In the genomic region with DNA sequence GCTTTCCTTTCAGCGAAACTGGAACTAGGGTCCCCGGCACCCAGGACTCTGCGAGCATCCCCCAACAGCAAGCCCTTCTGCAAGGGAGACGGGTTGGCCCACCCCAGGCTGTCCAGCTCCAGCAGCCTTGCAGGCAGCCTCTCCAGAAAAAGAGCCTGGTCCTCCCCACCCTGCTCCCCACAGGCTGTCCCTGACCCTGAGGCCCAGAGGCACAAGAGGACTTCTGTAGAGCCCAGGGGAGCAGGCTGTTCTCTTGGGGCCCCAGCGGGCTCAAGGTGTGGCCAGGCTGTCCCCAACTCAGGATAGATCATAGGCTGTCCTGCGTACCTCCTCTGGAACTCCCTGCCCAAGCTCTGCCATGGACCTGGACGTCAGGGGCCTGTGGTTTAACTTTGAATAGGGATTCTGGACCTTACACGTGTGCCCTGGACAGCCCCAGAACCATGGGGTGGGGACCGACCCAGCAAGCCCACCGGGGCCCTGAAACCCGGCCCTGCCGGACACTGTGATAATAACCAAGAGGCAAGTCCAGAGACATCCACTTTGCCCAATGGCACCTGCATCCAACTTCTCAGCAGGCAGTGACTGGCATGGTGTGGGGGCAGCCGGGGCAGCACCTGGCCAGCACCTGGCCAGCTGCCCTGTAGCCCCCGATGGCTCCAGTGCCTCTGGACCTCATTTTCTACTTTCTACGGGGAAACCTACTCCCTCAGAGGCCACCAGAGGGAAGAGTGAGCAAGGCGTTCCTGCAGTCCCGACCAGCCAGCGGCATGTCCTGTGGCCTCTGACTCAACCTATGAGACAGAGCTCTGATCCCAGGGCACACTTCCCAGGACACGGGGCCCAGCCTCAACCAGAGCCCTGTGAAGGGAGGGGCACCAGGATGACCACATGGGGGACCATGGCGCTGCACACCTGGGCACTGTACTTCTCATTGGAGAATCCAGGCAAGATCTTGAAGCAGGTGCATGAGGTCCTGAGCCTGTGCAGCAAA, we compare ENCODE assay signal across 8 cellular contexts. TPM values are rescaled to one million over a fixed set of nuclear protein-coding genes. Genes with fewer than 3 reads are reported as not detected.
DNase-seq lines count a peak whose midpoint lies in the region; ATAC-seq, FAIRE-seq and TF ChIP-seq lines count a peak whose summit lies in the region.

No MANE protein-coding gene starts in this region.

- H3K9me3 ChIP-seq in K562 (replicated peaks; ENCODE audit: control insufficient read depth, insufficient read depth, low read depth, low read length) (no peaks in the 10 kb centered on the region), lung (ENCODE audit: control insufficient read depth in 2 of 2, insufficient read depth in 1 of 2, low read length in 1 of 2) (no peaks in the 10 kb centered on the region)

- ATAC-seq in K562 (peak; percentile 90), lung (ENCODE audit: insufficient read depth, low FRiP score) (no peak), HG02678 (IDR thresholded peaks at IDR 0.05; ENCODE audit: unreplicated experiment) (no peak), HG03025 (IDR thresholded peaks at IDR 0.05; ENCODE audit: low FRiP score, unreplicated experiment) (no peak), GM18520 (IDR thresholded peaks at IDR 0.05; ENCODE audit: unreplicated experiment) (no peak)

- POLR2A ChIA-PET in K562 (lab: Yijun Ruan, JAX), result interaction anchor here (1.7 kb wide), 1 partner anchor 10 kb away, joined by 3 read pairs; no protein-coding TSS in a partner anchor

- H2AFZ ChIP-seq in K562 (ENCODE audit: low read depth, low read length), result no peak overlapping the region

- H3K27ac ChIP-seq in K562 (ENCODE audit: extremely low read depth, low read depth, low read length) (no peak overlapping the region), lung (ENCODE audit: low read depth in 1 of 2, low read length in 1 of 2) (no peak overlapping the region)

- TF ChIP-seq EP300 in K562 (IDR thresholded peaks at IDR 0.05; ENCODE audit: low read length), result no peak

- no peak overlapping the region for H3K4me2 ChIP-seq in K562 (ENCODE audit: insufficient read depth, low read length)

- H3K4me3 ChIP-seq in K562 (no peak overlapping the region), lung (no peak overlapping the region)

- H3K79me2 ChIP-seq in K562 (ENCODE audit: control insufficient read depth, insufficient read depth, low read length), result no peaks in the 10 kb centered on the region

- intact Hi-C loops in K562 (cut with micrococcal nuclease), result no loop called here

- H3K36me3 ChIP-seq in K562 (ENCODE audit: control insufficient read depth, insufficient read depth, low read length) (no peaks in the 10 kb centered on the region), lung (ENCODE audit: control insufficient read depth in 2 of 2, insufficient read depth in 2 of 2, low read length in 2 of 2) (no peaks in the 10 kb centered on the region)

- TF ChIP-seq RAD21 in K562 (CRISPR knock-in tag; conservative IDR thresholded peaks at IDR 0.05 in 1 of 2, IDR thresholded peaks at IDR 0.05 in 1 of 2), result peak; percentile 33 to 65; a peak in 3 of 4 replicates

- TF ChIP-seq CTCF in K562 (IDR thresholded peaks at IDR 0.05 in 2 of 3, conservative IDR thresholded peaks at IDR 0.05 in 1 of 3; ENCODE audit: insufficient read depth in 2 of 3, low read depth in 1 of 3, low read length in 3 of 3) (peak; percentile 62 to 66 (median 62)), lung (IDR thresholded peaks at IDR 0.05; ENCODE audit: control extremely low read depth, extremely low read depth) (peak; percentile 11)

- peak overlapping the region in 1 of 2 experiments; percentile 35; a peak in 1 of 4 replicates for H3K9ac ChIP-seq in K562 (ENCODE audit: insufficient read depth in 1 of 2, low read depth in 2 of 2, low read length in 2 of 2)

- peaks cover 5% of the 10 kb centered on the region for H3K9me1 ChIP-seq in K562 (ENCODE audit: control insufficient read depth, insufficient read depth, low read length)

- CTCF ChIA-PET in K562 (lab: Yijun Ruan, JAX; ENCODE audit: low intra/inter-chr PET ratio), result interaction anchor here (0.6 kb wide), 1 partner anchor 65 kb away, joined by 3 read pairs; no protein-coding TSS in a partner anchor

- H3K4me1 ChIP-seq in K562 (replicated peaks in 1 of 2; ENCODE audit: control insufficient read depth in 2 of 2, insufficient read depth in 2 of 2, low read length in 2 of 2), result peaks cover 0 to 10% of the 10 kb centered on the region in 2 experiments; a peak in 2 of 5 replicates
- no peaks in the 10 kb centered on the region for H3K4me1 ChIP-seq in lung (ENCODE audit: control insufficient read depth in 2 of 2, insufficient read depth in 2 of 2, low read length in 2 of 2)

- H4K20me1 ChIP-seq in K562 (replicated peaks; ENCODE audit: control insufficient read depth, insufficient read depth, low read length), result no peaks in the 10 kb centered on the region

- BruUV-seq in K562 (replicated peaks; lab: Mats Ljungman, UMichigan), result no TSS peak

- in situ Hi-C loops in G401 (cut with HindIII; ENCODE audit: low sequenced_read_pairs) (no loop called here), K562 (cut with MboI) (no loop called here)

- 18% methylated on average over 17 of the region's 20 CpGs for WGBS in K562 (ENCODE audit: insufficient coverage, low coverage, missing lambda C conversion rate)
- WGBS in lung, 2 donors, result 60 to 61% methylated on average over 20 of the region's 20 CpGs

- no peak for TF ChIP-seq POLR2A in K562 (conservative IDR thresholded peaks at IDR 0.05)

- H3K27me3 ChIP-seq in K562 (ENCODE audit: control insufficient read depth in 2 of 2, insufficient read depth in 2 of 2, low read length in 2 of 2) (peaks cover 12 to 39% of the 10 kb centered on the region in 2 experiments; a peak in 4 of 5 replicates), lung (ENCODE audit: control insufficient read depth, insufficient read depth) (no peaks in the 10 kb centered on the region)

- DNase-seq in G401 (ENCODE audit: low spot score), result peak; percentile 23
- peak; percentile 62 for DNase-seq in LoVo (ENCODE audit: low spot score)
- DNase-seq in K562 (ENCODE audit: extremely low read depth in 1 of 4, low spot score in 3 of 4), result peak; percentile 50 to 60 (median 56)
- no peak for DNase-seq in lung (ENCODE audit: low spot score)
- no peak for DNase-seq in NCI-H2196 (lab: John Stamatoyannopoulos, UW; ENCODE audit: unreplicated experiment)

- peak; percentile 82 for FAIRE-seq in K562 (lab: Jason Lieb, UNC)

TF ChIP-seq in K562, 482 proteins besides CTCF, POLR2A, EP300 and RAD21:
- TF ChIP-seq SMC3 (conservative IDR thresholded peaks at IDR 0.05; ENCODE audit: insufficient read depth, low read depth, low read length) (peak; percentile 59), HDAC3 (IDR thresholded peaks at IDR 0.05; ENCODE audit: borderline replicate concordance, partially characterized antibody) (no peak), FOSL1 (tag; conservative IDR thresholded peaks at IDR 0.05) (peak; percentile 42; the same call in 1 of the 2 replicates), STAG1 (CRISPR knock-in tag; IDR thresholded peaks at IDR 0.05; ENCODE audit: borderline replicate concordance) (peak; percentile 64)

RNA-seq across cellular contexts. Expression of a gene that starts 50.9 kb away (rescaled TPM):
- 367 and 385 TPM in 2 replicates for total RNA-seq in G401 (2014; rRNA removed; shearing (Covaris generic))
- 73.0 and 113 TPM in 2 replicates for total RNA-seq in K562 (2011; cell fraction: chromatin; rRNA removed; ENCODE audit: low replicate concordance)
- total RNA-seq in K562 (2011; cell fraction: nucleolus; rRNA removed), result 52.4 and 58.9 TPM in 2 replicates
- total RNA-seq in K562 (2011; cell fraction: nucleoplasm; rRNA removed), result 66.6 and 115 TPM in 2 replicates
- total RNA-seq in K562 (2014; rRNA removed), result 76.3 and 82.9 TPM in 2 replicates
- total RNA-seq in K562 (2014; rRNA removed; fragmentation: Illumina TruSeq; extraction: Trizol), result 81.8 and 91.3 TPM in 2 replicates
- total RNA-seq in K562 (2015; rRNA removed; fragmentation: Illumina TruSeq; extraction: Trizol), result 106 and 111 TPM in 2 replicates
- 61.2 and 63.6 TPM in 2 replicates for total RNA-seq in K562 (2021)
- polyA plus RNA-seq in K562 (2011; rRNA removed), result 104 and 126 TPM in 2 replicates
- 36.8 and 82.5 TPM in 2 replicates for polyA plus RNA-seq in K562 (2011; cell fraction: cytosol; rRNA removed)
- 30.6 and 46.4 TPM in 2 replicates for polyA plus RNA-seq in K562 (2011; cell fraction: nucleus; rRNA removed)
- polyA plus RNA-seq in K562 (2012), result 90.1 and 265 TPM in 2 replicates
- polyA plus RNA-seq in K562 (2014; fragmentation: Illumina TruSeq; extraction: Trizol), result 87.6 and 108 TPM in 2 replicates
- polyA plus RNA-seq in K562 (2014; fragmentation: Nextera tagmentation; extraction: Ambion mirVana), result 10 to 100 TPM; 28.1 to 34.0 TPM
- polyA plus RNA-seq in K562 (2014; rRNA removed), result 77.4 and 86.3 TPM in 2 replicates
- 79.9 and 121 TPM in 2 replicates for polyA minus RNA-seq in K562 (2011; rRNA and poly(A)+ RNA removed)
- polyA minus RNA-seq in K562 (2011; cell fraction: cytosol; rRNA and poly(A)+ RNA removed), result 31.3 and 61.1 TPM in 2 replicates
- polyA minus RNA-seq in K562 (2011; cell fraction: nucleus; rRNA and poly(A)+ RNA removed), result 17.5 and 35.4 TPM in 2 replicates
- total RNA-seq in lung, result 100 to 1,000 TPM; 382 to 385 TPM
- 100 to 1,000 TPM; 274 to 438 TPM for polyA plus RNA-seq in lung

Comparison
In these comparisons a context has a peak if more than half of its experiments do, and no peak if none do; other contexts are left out.
1. DNase-seq: peak in G401 (single experiment), LoVo (single experiment) and K562 (4 of 4); none in lung (single experiment) and NCI-H2196 (single experiment).